Comparison of ENCODE assay signal across 33 cellular contexts in the genomic region with DNA sequence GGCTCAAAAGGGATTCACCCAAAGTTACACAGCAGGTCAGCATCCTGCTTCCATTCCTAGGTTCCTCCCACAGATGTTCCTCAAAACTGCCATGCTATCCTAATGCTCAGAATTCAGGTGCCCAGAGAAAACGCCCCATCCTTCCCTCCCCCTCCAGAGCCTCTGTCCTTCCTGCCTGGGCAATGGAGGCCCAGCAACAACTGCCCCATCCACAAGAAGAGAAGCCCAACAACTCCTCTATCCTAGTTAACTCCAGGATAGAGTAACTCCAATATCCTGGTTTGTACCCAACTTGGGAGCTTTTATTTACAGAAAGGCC. TPM values are rescaled to one million over a fixed set of nuclear protein-coding genes. Genes with fewer than 3 reads are reported as not detected.
"Had no signal": no experiment of that assay in that cellular context is flagged by ENCODE, and none has a peak within 500 bp of the region (broad histone marks: within the 10 kb centered on the region; RNA-seq: fewer than 3 reads in every experiment).

No MANE protein-coding gene starts in this region.

- H3K4me1 ChIP-seq: ascending aorta, Peyer's patch had no signal

- H3K4me3 Mint-ChIP-seq: activated CD4-positive, alpha-beta T cell treated with anti-CD3 and anti-CD28 coated beads for 36 hours; activated CD4-positive, alpha-beta T cell treated with anti-CD3 and anti-CD28 coated beads, Interleukin-2, amount 10 ng/mL, durations not matched to agents 7 days and 5 days; activated CD8-positive, alpha-beta T cell treated with anti-CD3 and anti-CD28 coated beads, Interleukin-2, amount 10 ng/mL, durations not matched to agents 7 days and 5 days; activated naive CD4-positive, alpha-beta T cell treated with anti-CD3 and anti-CD28 coated beads, Interleukin-2, amount 50 U/mL, for 24 hours; activated naive CD8-positive, alpha-beta T cell treated with anti-CD3 and anti-CD28 coated beads, Interleukin-2, amount 10 ng/mL, durations not matched to agents 7 days and 5 days; activated T-cell treated with anti-CD3 and anti-CD28 coated beads, Interleukin-2, amount 50 U/mL, for 4 hours; central memory CD8-positive, alpha-beta T cell; T-helper 2 cell treated with Interferon-gamma antibody and Interleukin-4, amounts not matched to agents 5 μg/mL and 100 μg/mL, for 36 hours; WTC11 had no signal

- H3K9me3 Mint-ChIP-seq: activated CD4-positive, alpha-beta T cell treated with anti-CD3 and anti-CD28 coated beads, Interleukin-2, amount 10 ng/mL, durations not matched to agents 7 days and 5 days; activated naive CD4-positive, alpha-beta T cell treated with anti-CD3 and anti-CD28 coated beads, Interleukin-2, amount 50 U/mL, for 24 hours; activated naive CD8-positive, alpha-beta T cell treated with anti-CD3 and anti-CD28 coated beads, Interleukin-2, amount 10 ng/mL, durations not matched to agents 7 days and 5 days; activated T-cell treated with anti-CD3 and anti-CD28 coated beads, Interleukin-2, amount 50 U/mL, for 4 hours; central memory CD8-positive, alpha-beta T cell; T-helper 2 cell treated with Interferon-gamma antibody and Interleukin-4, amounts not matched to agents 5 μg/mL and 100 μg/mL, for 36 hours; WTC11 had no signal

- H3K36me3 ChIP-seq: cardiac muscle cell, Peyer's patch had no signal

- H3K27ac ChIP-seq: ascending aorta, cardiac muscle cell, Peyer's patch had no signal

- H3K36me3 Mint-ChIP-seq: activated naive CD4-positive, alpha-beta T cell treated with anti-CD3 and anti-CD28 coated beads, Interleukin-2, amount 50 U/mL, for 24 hours; WTC11 had no signal

- ATAC-seq: activated CD4-positive, alpha-beta T cell treated with anti-CD3 and anti-CD28 coated beads for 36 hours; activated CD4-positive, CD25-positive, alpha-beta regulatory T cell treated with anti-CD3 and anti-CD28 coated beads, Interleukin-2, amount 50 U/mL, for 24 hours; activated CD8-positive, alpha-beta T cell treated with anti-CD3 and anti-CD28 coated beads, Interleukin-2, amount 10 ng/mL, durations not matched to agents 7 days and 5 days; activated T-cell treated with anti-CD3 and anti-CD28 coated beads, Interleukin-2, amount 50 U/mL, for 4 hours; Right ventricle myocardium inferior; WTC11 had no signal

- H3K9me3 ChIP-seq: ascending aorta, Peyer's patch had no signal

- H3K27me3 ChIP-seq: ascending aorta, cardiac muscle cell, Peyer's patch had no signal

- H3K27ac Mint-ChIP-seq: activated CD4-positive, alpha-beta T cell treated with anti-CD3 and anti-CD28 coated beads for 36 hours; activated CD4-positive, alpha-beta T cell treated with anti-CD3 and anti-CD28 coated beads, Interleukin-2, amount 10 ng/mL, durations not matched to agents 7 days and 5 days; activated CD8-positive, alpha-beta T cell treated with anti-CD3 and anti-CD28 coated beads, Interleukin-2, amount 10 ng/mL, durations not matched to agents 7 days and 5 days; activated naive CD4-positive, alpha-beta T cell treated with anti-CD3 and anti-CD28 coated beads, Interleukin-2, amount 50 U/mL, for 24 hours; activated naive CD8-positive, alpha-beta T cell treated with anti-CD3 and anti-CD28 coated beads, Interleukin-2, amount 10 ng/mL, durations not matched to agents 7 days and 5 days; T-helper 2 cell treated with Interferon-gamma antibody and Interleukin-4, amounts not matched to agents 5 μg/mL and 100 μg/mL, for 36 hours; WTC11 had no signal

- H3K4me3 ChIP-seq: ascending aorta, cardiac muscle cell, Peyer's patch had no signal

- DNase-seq: activated CD4-positive, alpha-beta T cell treated with anti-CD3 and anti-CD28 coated beads for 36 hours; activated CD4-positive, alpha-beta T cell treated with anti-CD3 and anti-CD28 coated beads, Interleukin-2, amount 10 ng/mL, durations not matched to agents 7 days and 5 days; activated CD4-positive, alpha-beta T cell treated with anti-CD3 and anti-CD28 coated beads, Interleukin-2, amount 50 U/mL, for 48 hours; activated CD8-positive, alpha-beta T cell treated with anti-CD3 and anti-CD28 coated beads, Interleukin-2, amount 10 ng/mL, durations not matched to agents 7 days and 5 days; activated effector memory CD4-positive, alpha-beta T cell treated with anti-CD3 and anti-CD28 coated beads, Interleukin-2, amount 50 U/mL, for 16 hours; activated naive CD4-positive, alpha-beta T cell; activated naive CD8-positive, alpha-beta T cell treated with anti-CD3 and anti-CD28 coated beads, Interleukin-2, amount 10 ng/mL, durations not matched to agents 7 days and 5 days; activated T-cell treated with anti-CD3 and anti-CD28 coated beads, Interleukin-2, amount 50 U/mL, for 4 hours; amygdala; Karpas-422; NCI-H1048; NCI-H1105 treated with DMSO at 0.1 percent for 48 hours; NCI-H1436; NCI-H1694; NCI-H1930; NCI-H345; NCI-H524 treated with DMSO at 0.1 percent for 48 hours; Peyer's patch; RPMI8226; SIG-M5 had no signal

- H3K27me3 Mint-ChIP-seq: activated CD4-positive, alpha-beta T cell treated with anti-CD3 and anti-CD28 coated beads for 36 hours; activated CD4-positive, alpha-beta T cell treated with anti-CD3 and anti-CD28 coated beads, Interleukin-2, amount 10 ng/mL, durations not matched to agents 7 days and 5 days; activated naive CD4-positive, alpha-beta T cell treated with anti-CD3 and anti-CD28 coated beads, Interleukin-2, amount 50 U/mL, for 24 hours; activated naive CD8-positive, alpha-beta T cell treated with anti-CD3 and anti-CD28 coated beads, Interleukin-2, amount 10 ng/mL, durations not matched to agents 7 days and 5 days; central memory CD8-positive, alpha-beta T cell had no signal

- H3K4me1 Mint-ChIP-seq: activated CD4-positive, alpha-beta T cell treated with anti-CD3 and anti-CD28 coated beads for 36 hours; activated CD4-positive, alpha-beta T cell treated with anti-CD3 and anti-CD28 coated beads, Interleukin-2, amount 10 ng/mL, durations not matched to agents 7 days and 5 days; activated naive CD4-positive, alpha-beta T cell treated with anti-CD3 and anti-CD28 coated beads, Interleukin-2, amount 50 U/mL, for 24 hours; activated naive CD8-positive, alpha-beta T cell treated with anti-CD3 and anti-CD28 coated beads, Interleukin-2, amount 10 ng/mL, durations not matched to agents 7 days and 5 days; central memory CD8-positive, alpha-beta T cell; WTC11 had no signal

RNA-seq across cellular contexts. Expression of a gene that starts 16.9 kb away (rescaled TPM):
- total RNA-seq: MCF 10A had no signal

RNA-seq across cellular contexts. Expression of a gene that starts 52.5 kb away (rescaled TPM):
- total RNA-seq: activated CD4-positive, alpha-beta T cell treated with anti-CD3 and anti-CD28 coated beads for 36 hours; activated CD8-positive, alpha-beta T cell treated with anti-CD3 and anti-CD28 coated beads, Interleukin-2, amount 10 ng/mL, durations not matched to agents 7 days and 5 days; activated naive CD8-positive, alpha-beta T cell treated with anti-CD3 and anti-CD28 coated beads, Interleukin-2, amount 10 ng/mL, durations not matched to agents 7 days and 5 days; activated T-cell treated with anti-CD3 and anti-CD28 coated beads, Interleukin-2, amount 50 U/mL, for 4 hours; ascending aorta; cardiac muscle cell; chondrocyte; MCF 10A; NCI-H460; Peyer's patch; Right ventricle myocardium inferior; SK-MEL-5; WTC11 had no signal
- polyA plus RNA-seq: adipose tissue, cardiac muscle cell had no signal
